Comparison of ENCODE assay signal across 13 cellular contexts in genomic region chr10:11527700-11528255, GRCh38.
DNase-seq lines count a peak whose midpoint lies in the region; ATAC-seq and TF ChIP-seq lines count a peak whose summit lies in the region.
"Had no signal": no experiment of that assay in that cellular context is flagged by ENCODE, and none has a peak within 500 bp of the region (broad histone marks: within the 10 kb centered on the region; RNA-seq: fewer than 3 reads in every experiment).

No MANE protein-coding gene starts in this region.

- peak overlapping the region; percentile 43; the same call in 1 of the 2 replicates for H3K9ac ChIP-seq in BLaER1
- H3K9ac ChIP-seq in IMR-90 (ENCODE audit: low read depth, low read length) = no peak overlapping the region
- H3K9ac ChIP-seq: neural progenitor cell had no signal

- peaks cover 31% of the 10 kb centered on the region for H3K36me3 ChIP-seq in BLaER1
- H3K36me3 ChIP-seq in IMR-90 (ENCODE audit: control insufficient read depth, insufficient read depth, low read length) = no peaks in the 10 kb centered on the region
- H3K36me3 ChIP-seq in muscle layer of duodenum (ENCODE audit: control insufficient read depth in 1 of 2, insufficient read depth in 2 of 2, low read length in 2 of 2) = no peaks in the 10 kb centered on the region

- H3K27ac ChIP-seq in BLaER1 = 0 out of 2 replicates have a peak overlapping the region, but pooled peaks have one; percentile 36
- H3K27ac ChIP-seq in IMR-90 (ENCODE audit: insufficient read depth, low read length) = no peak overlapping the region
- peak overlapping the region; percentile 65 for H3K27ac ChIP-seq in muscle layer of duodenum (ENCODE audit: low read length)
- H3K27ac ChIP-seq: neural progenitor cell, SK-N-MC had no signal

- H3K27me3 ChIP-seq in BLaER1 = no peaks in the 10 kb centered on the region
- H3K27me3 ChIP-seq in IMR-90 (ENCODE audit: control insufficient read depth, insufficient read depth, low read length) = no peaks in the 10 kb centered on the region
- H3K27me3 ChIP-seq in muscle layer of duodenum (ENCODE audit: low read depth, low read length) = no peaks in the 10 kb centered on the region
- H3K27me3 ChIP-seq: neural progenitor cell had no signal

- no peak overlapping the region for H2BK15ac ChIP-seq in IMR-90 (ENCODE audit: low read depth, low read length)

- H3K9me1 ChIP-seq in IMR-90 (ENCODE audit: insufficient read depth, low read length) = peaks cover 3% of the 10 kb centered on the region; the same call in 1 of the 2 replicates

- H2BK120ac ChIP-seq in IMR-90 (ENCODE audit: low read depth, low read length) = no peak overlapping the region

- H2BK20ac ChIP-seq in IMR-90 (ENCODE audit: low read depth, low read length) = no peak overlapping the region

- intact Hi-C loops in IMR-90 (cut with micrococcal nuclease) = no loop called here

- no peak for TF ChIP-seq CTCF in IMR-90 (conservative IDR thresholded peaks at IDR 0.05; ENCODE audit: low read depth, low read length)
- TF ChIP-seq CTCF in choroid plexus epithelial cell (conservative IDR thresholded peaks at IDR 0.05; ENCODE audit: low read depth, low read length) = no peak

- peak; percentile 21; the same call in 1 of the 2 replicates for ATAC-seq in IMR-90 (ENCODE audit: low read depth)

- H4K20me1 ChIP-seq in BLaER1 (peaks cover 39% of the 10 kb centered on the region; the same call in 1 of the 2 replicates), IMR-90 (ENCODE audit: insufficient read depth, low read length) (no peaks in the 10 kb centered on the region)

- H2AK9ac ChIP-seq in IMR-90 (replicated peaks; ENCODE audit: low read depth, low read length, poor library complexity) = no peak overlapping the region

- in situ Hi-C loops in IMR-90 (cut with MboI; ENCODE audit: low sequenced_read_pairs) = no loop called here

- H3K9me3 ChIP-seq in BLaER1 (no peaks in the 10 kb centered on the region), IMR-90 (ENCODE audit: control insufficient read depth, insufficient read depth, low read length) (no peaks in the 10 kb centered on the region), muscle layer of duodenum (ENCODE audit: control insufficient read depth in 1 of 2, low read length in 2 of 2) (no peaks in the 10 kb centered on the region)

- no peak overlapping the region for H3K18ac ChIP-seq in IMR-90 (ENCODE audit: low read depth, low read length)

- H4K91ac ChIP-seq in IMR-90 (ENCODE audit: insufficient read depth, low read depth, low read length) = no peak overlapping the region

- no peak overlapping the region for H3K4ac ChIP-seq in IMR-90 (ENCODE audit: low read depth, low read length)

- no peak for TF ChIP-seq RAD21 in IMR-90 (IDR thresholded peaks at IDR 0.05; ENCODE audit: low read length)

- H2BK5ac ChIP-seq in IMR-90 (ENCODE audit: low read depth, low read length, poor library complexity, severe bottlenecking) = no peak overlapping the region

- no peak overlapping the region for H3K14ac ChIP-seq in IMR-90 (replicated peaks; ENCODE audit: low read depth, low read length)

- peaks cover 49% of the 10 kb centered on the region for H3K4me1 ChIP-seq in BLaER1
- peaks cover 12% of the 10 kb centered on the region for H3K4me1 ChIP-seq in IMR-90 (ENCODE audit: control insufficient read depth, insufficient read depth, low read length)
- peaks cover under 1 to 7% of the 10 kb centered on the region in 2 donors for H3K4me1 ChIP-seq in muscle layer of duodenum (ENCODE audit: control insufficient read depth in 1 of 2, insufficient read depth in 2 of 2, low read length in 2 of 2)

- TF ChIP-seq POLR2A in IMR-90 (IDR thresholded peaks at IDR 0.05; ENCODE audit: low read depth, low read length) = no peak

- no peak overlapping the region for H4K5ac ChIP-seq in IMR-90 (ENCODE audit: low read depth, low read length)

- dilution Hi-C loops in IMR-90 (cut with HindIII; ENCODE audit: low sequenced_read_pairs, unreplicated experiment) = no loop called here

- no peak overlapping the region for H4K8ac ChIP-seq in IMR-90 (ENCODE audit: low read depth in 2 of 2, low read length in 2 of 2)

- CTCF ChIA-PET in IMR-90 (lab: Yijun Ruan, JAX) = no interaction called here

- peak; percentile 25 for DNase-seq in IMR-90
- peak; percentile 53 for DNase-seq in choroid plexus epithelial cell (ENCODE audit: low read depth)
- no peak for DNase-seq in anterior cingulate cortex (lab: John Stamatoyannopoulos, UW)
- DNase-seq in NCI-H524 treated with DMSO at 0.1 percent for 48 hours (lab: John Stamatoyannopoulos, UW) = no peak
- DNase-seq in NCI-H1105 treated with DMSO at 0.1 percent for 48 hours (lab: John Stamatoyannopoulos, UW) = no peak
- no peak for DNase-seq in HuH-7 (ENCODE audit: low spot score)
- DNase-seq: Calu3, cerebellar nuclear complex, NCI-H226 had no signal

- H3K23ac ChIP-seq in IMR-90 (ENCODE audit: low read depth, low read length) = no peak overlapping the region

- no peak overlapping the region for H3K56ac ChIP-seq in IMR-90 (ENCODE audit: extremely low read depth, insufficient read depth, low read length)

- H3K4me2 ChIP-seq in BLaER1 (peak overlapping the region; percentile 72), IMR-90 (ENCODE audit: low read depth, low read length) (peak overlapping the region; percentile 71; the same call in 1 of the 2 replicates)
- H3K4me2 ChIP-seq: neural progenitor cell had no signal

- peak overlapping the region; percentile 39 for H3K4me3 ChIP-seq in BLaER1
- peak overlapping the region; percentile 14 for H3K4me3 ChIP-seq in IMR-90 (ENCODE audit: insufficient read depth, low read depth, low read length)
- peak overlapping the region; percentile 46 for H3K4me3 ChIP-seq in choroid plexus epithelial cell (ENCODE audit: low read depth, low read length)
- peak overlapping the region; percentile 10 to 41 for H3K4me3 ChIP-seq in muscle layer of duodenum (ENCODE audit: low read depth in 1 of 2, low read length in 2 of 2)
- H3K4me3 ChIP-seq: neural progenitor cell, SK-N-MC had no signal

- POLR2A ChIA-PET in IMR-90 (lab: Charles Lee; ENCODE audit: unreplicated experiment) = no interaction called here

- H2AK5ac ChIP-seq in IMR-90 (ENCODE audit: low read depth, low read length) = no peak overlapping the region

- BruUV-seq in IMR-90 (replicated peaks; lab: Mats Ljungman, UMichigan) = no TSS peak

- no CpG with 5 or more reads among the region's 4 CpGs for WGBS in IMR-90 (ENCODE audit: extremely low coverage in 2 of 2, insufficient read length in 1 of 2), 2 experiments

- peaks cover 10 to 13% of the 10 kb centered on the region in 2 experiments; a peak in 3 of 4 replicates for H3K79me1 ChIP-seq in IMR-90 (ENCODE audit: low read depth in 1 of 2, low read length in 2 of 2)

- H2AFZ ChIP-seq in IMR-90 (replicated peaks; ENCODE audit: low read length, poor library complexity) = no peak overlapping the region
- H2AFZ ChIP-seq: neural progenitor cell had no signal

TF ChIP-seq in IMR-90, 13 proteins besides CTCF, POLR2A, EP300 and RAD21:
- no peak for TF ChIP-seq NFE2L2 (IDR thresholded peaks at IDR 0.05; ENCODE audit: low read depth, low read length)
- TF ChIP-seq BHLHE40 (IDR thresholded peaks at IDR 0.05; ENCODE audit: low read depth, low read length) = no peak
- TF ChIP-seq MXI1 (IDR thresholded peaks at IDR 0.05; ENCODE audit: borderline replicate concordance, low read depth, low read length) = no peak
- no peak for TF ChIP-seq RCOR1 (IDR thresholded peaks at IDR 0.05; ENCODE audit: insufficient replicate concordance, low read length)
- TF ChIP-seq FOS (IDR thresholded peaks at IDR 0.05; ENCODE audit: low read depth, low read length) = no peak
- no peak for TF ChIP-seq CHD1 (IDR thresholded peaks at IDR 0.05; ENCODE audit: low read depth, low read length)
- no peak for TF ChIP-seq MAFK (IDR thresholded peaks at IDR 0.05; ENCODE audit: low read depth, low read length)
- TF ChIP-seq MAZ (IDR thresholded peaks at IDR 0.05; ENCODE audit: borderline replicate concordance, low read depth, low read length) = no peak
- TF ChIP-seq SMC3 (IDR thresholded peaks at IDR 0.05; ENCODE audit: low read depth, low read length) = no peak
- TF ChIP-seq RFX5 (IDR thresholded peaks at IDR 0.05; ENCODE audit: low read depth, low read length) = no peak
- no peak for TF ChIP-seq USF2 (IDR thresholded peaks at IDR 0.05; ENCODE audit: low read depth, low read length)
- no peak for TF ChIP-seq CEBPB (IDR thresholded peaks at IDR 0.05; ENCODE audit: low read depth, low read length)
- no peak for TF ChIP-seq ELK1 (IDR thresholded peaks at IDR 0.05; ENCODE audit: borderline replicate concordance, low read depth, low read length)
TF ChIP-seq in IMR-90: peak in this region for 0.

Comparison
In these comparisons a context has a peak if more than half of its experiments do, and no peak if none do; other contexts are left out.
1. DNase-seq: peak in IMR-90 (single experiment) and choroid plexus epithelial cell (single experiment); none in anterior cingulate cortex (0 of 58), NCI-H524 treated with DMSO at 0.1 percent for 48 hours (single experiment), NCI-H1105 treated with DMSO at 0.1 percent for 48 hours (single experiment) and HuH-7 (single experiment).
2. Peak in every context shown above with its lines, with median percentiles within 50 percentile points of each other: H3K4me3 ChIP-seq.